In the genomic region with DNA sequence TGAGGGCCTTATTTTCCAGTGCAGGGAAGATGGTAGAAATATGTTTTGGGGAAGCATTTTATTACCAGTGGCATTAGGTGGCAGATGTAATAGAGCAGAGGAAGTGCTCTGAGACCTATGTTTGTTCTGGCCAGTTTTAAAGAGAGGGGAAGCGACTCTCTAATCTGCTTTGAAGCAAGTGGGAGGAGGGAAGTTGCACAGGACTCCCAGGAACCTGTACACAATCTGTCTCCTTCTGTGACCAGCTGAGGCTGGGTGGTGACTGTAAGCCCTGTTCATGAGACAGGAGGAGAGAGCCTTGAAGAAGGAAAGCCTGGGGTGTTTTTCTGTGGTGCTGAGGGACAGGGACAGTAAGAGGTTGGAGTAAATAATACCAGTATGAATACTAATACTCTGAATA, we compare ENCODE assay signal across 11 cellular contexts.
DNase-seq lines count a peak whose midpoint lies in the region; ATAC-seq and TF ChIP-seq lines count a peak whose summit lies in the region.
"Had no signal": no experiment of that assay in that cellular context is flagged by ENCODE, and none has a peak within 500 bp of the region (broad histone marks: within the 10 kb centered on the region; RNA-seq: fewer than 3 reads in every experiment).

No MANE protein-coding gene starts in this region.

- H3K27me3 ChIP-seq in gastroesophageal sphincter: no peaks in the 10 kb centered on the region
- H3K27me3 ChIP-seq in rectal smooth muscle tissue (ENCODE audit: control insufficient read depth, insufficient read depth, low read length): no peaks in the 10 kb centered on the region

- no peak for TF ChIP-seq EP300 in gastroesophageal sphincter (IDR thresholded peaks at IDR 0.05)

- TF ChIP-seq CTCF in gastroesophageal sphincter (IDR thresholded peaks at IDR 0.05): peak in 1 of 4 experiments; percentile 17

- no peak overlapping the region for H3K9ac ChIP-seq in rectal smooth muscle tissue (ENCODE audit: low read length)

- H3K36me3 ChIP-seq in gastroesophageal sphincter (peaks cover 0 to 9% of the 10 kb centered on the region in 2 donors), rectal smooth muscle tissue (ENCODE audit: control insufficient read depth, insufficient read depth, low read length) (no peaks in the 10 kb centered on the region)

- peak in 1 of 2 donors; percentile 30 for TF ChIP-seq POLR2A in gastroesophageal sphincter (IDR thresholded peaks at IDR 0.05)

- DNase-seq in DMS53 treated with DMSO at 0.1 percent for 48 hours (lab: John Stamatoyannopoulos, UW; ENCODE audit: unreplicated experiment): peak; percentile 52
- peak; percentile 92 for DNase-seq in NOMO-1 treated with dmso at 0.1 percent for 144 hours (lab: John Stamatoyannopoulos, UW; ENCODE audit: unreplicated experiment)
- DNase-seq in activated CD4-positive, CD25-positive, alpha-beta regulatory T cell treated with anti-CD3 and anti-CD28 coated beads, Interleukin-2, amount 50 U/mL, for 72 hours: no peak
- DNase-seq in NCI-H187 (lab: John Stamatoyannopoulos, UW): no peak
- DNase-seq: left cardiac atrium, NCI-H1092 treated with DMSO at 0.1 percent for 48 hours, SHP77 treated with DMSO at 0.1 percent for 48 hours had no signal

- no peaks in the 10 kb centered on the region for H3K9me3 ChIP-seq in gastroesophageal sphincter

- no peak for ATAC-seq in gastroesophageal sphincter
- no peak for ATAC-seq in GM18858 (IDR thresholded peaks at IDR 0.05; ENCODE audit: unreplicated experiment)
- ATAC-seq in HG02798 (IDR thresholded peaks at IDR 0.05; ENCODE audit: poor library complexity, unreplicated experiment): no peak

- 20 to 29% methylated on average over 1 of the region's 1 CpG for WGBS in gastroesophageal sphincter (ENCODE audit: low coverage in 1 of 2), 2 donors

- H3K4me3 ChIP-seq in gastroesophageal sphincter (peak overlapping the region; percentile 51 to 86), rectal smooth muscle tissue (ENCODE audit: low read length) (peak overlapping the region; percentile 63)

- H3K27ac ChIP-seq in gastroesophageal sphincter: peak overlapping the region; percentile 87 to 100 (median 94)
- H3K27ac ChIP-seq in rectal smooth muscle tissue (ENCODE audit: low read depth, low read length): peak overlapping the region; percentile 96

- H3K4me1 ChIP-seq in gastroesophageal sphincter (peaks cover 3 to 58% (median 16%) of the 10 kb centered on the region in 3 donors), rectal smooth muscle tissue (ENCODE audit: control insufficient read depth, insufficient read depth, low read length) (peaks cover 30% of the 10 kb centered on the region)

Comparison
In these comparisons a context has a peak if more than half of its experiments do, and no peak if none do; other contexts are left out.
1. DNase-seq: peak in DMS53 treated with DMSO at 0.1 percent for 48 hours (single experiment) and NOMO-1 treated with dmso at 0.1 percent for 144 hours (single experiment); none in activated CD4-positive, CD25-positive, alpha-beta regulatory T cell treated with anti-CD3 and anti-CD28 coated beads, Interleukin-2, amount 50 U/mL, for 72 hours (single experiment) and NCI-H187 (0 of 2).